Comparison of ENCODE assay signal across 11 cellular contexts in the genomic region with DNA sequence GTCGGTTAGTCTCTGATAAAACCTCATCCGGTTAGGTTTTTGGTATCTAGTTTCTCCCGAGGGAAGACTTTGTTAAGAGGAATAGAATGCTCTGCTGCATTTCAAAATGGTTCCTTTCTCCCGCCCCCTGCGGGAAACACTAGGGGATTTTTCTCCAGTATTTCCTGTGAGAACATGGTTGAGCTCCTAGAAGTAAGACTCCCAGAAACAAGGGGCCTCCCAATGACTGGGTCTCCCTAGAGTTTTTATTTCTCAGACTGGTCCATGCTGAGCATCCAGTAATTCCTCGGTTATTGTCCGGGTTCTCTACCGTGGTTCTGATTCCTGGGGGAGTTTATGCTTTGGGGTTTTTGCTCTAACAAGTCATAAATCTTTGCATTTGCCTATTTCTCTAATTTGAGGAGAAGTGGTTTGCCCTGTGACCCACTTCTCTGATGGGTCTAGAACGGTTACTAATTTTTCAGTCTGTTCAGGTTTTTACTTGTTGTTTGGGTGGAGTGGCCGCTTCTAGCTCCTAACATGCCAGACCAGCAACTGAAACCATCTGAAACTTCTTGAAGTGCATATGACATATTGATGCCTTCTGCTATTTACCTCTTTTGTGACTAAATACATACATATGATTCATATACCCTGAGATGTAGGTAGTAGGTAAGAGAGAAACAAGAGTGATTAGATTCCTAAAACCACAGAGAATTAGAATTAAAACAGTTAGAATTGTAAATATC. TPM values are rescaled to one million over a fixed set of nuclear protein-coding genes. Genes with fewer than 3 reads are reported as not detected.
A peak's percentile ranks its signal among the peaks of the same experiment; 100 is the strongest.
DNase-seq lines count a peak whose midpoint lies in the region; ATAC-seq, FAIRE-seq and TF ChIP-seq lines count a peak whose summit lies in the region.
"Had no signal": no experiment of that assay in that cellular context is flagged by ENCODE, and none has a peak within 500 bp of the region (broad histone marks: within the 10 kb centered on the region; RNA-seq: fewer than 3 reads in every experiment).

No MANE protein-coding gene starts in this region.

- 0 out of 2 replicates have a peak overlapping the region, but pooled peaks have one; percentile 35 for H3K4me2 ChIP-seq in K562 (ENCODE audit: insufficient read depth, low read length)

- H3K79me2 ChIP-seq in K562 (ENCODE audit: control insufficient read depth, insufficient read depth, low read length), result no peaks in the 10 kb centered on the region

- WGBS in K562 (ENCODE audit: insufficient coverage, low coverage, missing lambda C conversion rate), result 19% methylated on average over 10 of the region's 10 CpGs

- H3K27me3 ChIP-seq in K562 (ENCODE audit: control insufficient read depth in 2 of 2, insufficient read depth in 2 of 2, low read length in 2 of 2), result no peaks in the 10 kb centered on the region
- H3K27me3 ChIP-seq: spleen had no signal

- TF ChIP-seq EP300 in K562 (IDR thresholded peaks at IDR 0.05; ENCODE audit: low read length), result no peak

- no peak for TF ChIP-seq RAD21 in K562 (CRISPR knock-in tag; conservative IDR thresholded peaks at IDR 0.05 in 1 of 2, IDR thresholded peaks at IDR 0.05 in 1 of 2)

- DNase-seq in GM13977 (ENCODE audit: low spot score), result peak; percentile 39
- DNase-seq in K562 (ENCODE audit: extremely low read depth in 1 of 4, low spot score in 3 of 4), result no peak
- DNase-seq in NCI-H748 treated with DMSO at 0.1 percent for 48 hours (lab: John Stamatoyannopoulos, UW), result no peak
- DNase-seq in DMS 273 treated with DMSO at 0.1 percent for 48 hours (lab: John Stamatoyannopoulos, UW), result no peak
- no peak for DNase-seq in stimulated activated CD4-positive, alpha-beta T cell treated with anti-CD3 and anti-CD28 coated beads, Interleukin-4, amount 100 ng/mL, for 4 hours
- DNase-seq: NCI-H187, spleen had no signal

- H3K27ac ChIP-seq in K562 (ENCODE audit: extremely low read depth, low read depth, low read length), result no peak overlapping the region
- H3K27ac ChIP-seq: spleen had no signal

- CTCF ChIA-PET in K562 (lab: Yijun Ruan, JAX; ENCODE audit: low intra/inter-chr PET ratio), result interaction anchor here (0.6 to 3.9 kb wide), 7 partner anchors 35 to 258 kb away, joined by 3 to 45 read pairs (median 4); partner anchors contain the start of gene MUCL1

- peak overlapping the region; percentile 78 for H2AFZ ChIP-seq in K562 (ENCODE audit: low read depth, low read length)

- no peaks in the 10 kb centered on the region for H3K9me3 ChIP-seq in K562 (replicated peaks; ENCODE audit: control insufficient read depth, insufficient read depth, low read depth, low read length)
- H3K9me3 ChIP-seq: spleen had no signal

- 0 out of 5 replicates have a peak, but pooled peaks cover 0 to 2% of the 10 kb centered on the region in 2 experiments for H3K4me1 ChIP-seq in K562 (replicated peaks in 1 of 2; ENCODE audit: control insufficient read depth in 2 of 2, insufficient read depth in 2 of 2, low read length in 2 of 2)

- in situ Hi-C loops in GM13977 (cut with MboI; ENCODE audit: low pct_unique_long_range_greater_than_20kb, low sequenced_read_pairs, unreplicated experiment) (loop anchor here (25.0 kb wide), 1 partner anchor 222 kb away; no protein-coding TSS in a partner anchor), K562 (cut with MboI) (loop anchor here (5.0 kb wide), 2 partner anchors 112 to 212 kb away; no protein-coding TSS in a partner anchor)

- peak; percentile 70 for FAIRE-seq in K562 (lab: Jason Lieb, UNC)

- POLR2A ChIA-PET in K562 (lab: Yijun Ruan, JAX), result interaction anchor here (0.6 kb wide), 2 partner anchors 314 to 1028 kb away, joined by 3 to 4 read pairs; no protein-coding TSS in a partner anchor

- ATAC-seq in GM19455 (IDR thresholded peaks at IDR 0.05; ENCODE audit: unreplicated experiment), result peak; percentile 77
- ATAC-seq in HG03196 (IDR thresholded peaks at IDR 0.05; ENCODE audit: unreplicated experiment), result peak; percentile 45
- ATAC-seq in K562, result no peak
- no peak for ATAC-seq in GM21367 (IDR thresholded peaks at IDR 0.05; ENCODE audit: unreplicated experiment)

- intact Hi-C loops in K562 (cut with micrococcal nuclease), result loop anchor here (2.0 to 10.0 kb wide), 4 partner anchors 201 to 355 kb away; no protein-coding TSS in a partner anchor

- no peak for TF ChIP-seq POLR2A in K562 (conservative IDR thresholded peaks at IDR 0.05)

- no TSS peak for BruUV-seq in K562 (replicated peaks; lab: Mats Ljungman, UMichigan)

- H3K9ac ChIP-seq in K562 (ENCODE audit: insufficient read depth in 1 of 2, low read depth in 2 of 2, low read length in 2 of 2), result no peak overlapping the region

- no peaks in the 10 kb centered on the region for H4K20me1 ChIP-seq in K562 (replicated peaks; ENCODE audit: control insufficient read depth, insufficient read depth, low read length)

- no peak for TF ChIP-seq CTCF in GM13977 (IDR thresholded peaks at IDR 0.05; ENCODE audit: extremely low read depth, insufficient read depth, missing control alignments)
- TF ChIP-seq CTCF in K562 (IDR thresholded peaks at IDR 0.05 in 2 of 3, conservative IDR thresholded peaks at IDR 0.05 in 1 of 3; ENCODE audit: insufficient read depth in 2 of 3, low read depth in 1 of 3, low read length in 3 of 3), result no peak

- H3K9me1 ChIP-seq in K562 (ENCODE audit: control insufficient read depth, insufficient read depth, low read length), result no peaks in the 10 kb centered on the region

- no peaks in the 10 kb centered on the region for H3K36me3 ChIP-seq in K562 (ENCODE audit: control insufficient read depth, insufficient read depth, low read length)

- no peak overlapping the region for H3K4me3 ChIP-seq in K562
- H3K4me3 ChIP-seq: lung, spleen had no signal

TF ChIP-seq in K562, 482 proteins besides CTCF, POLR2A, EP300 and RAD21:
- peak; percentile 28; the same call in 1 of the 2 replicates for TF ChIP-seq GABPA (tag; conservative IDR thresholded peaks at IDR 0.05; ENCODE audit: low read depth)
- TF ChIP-seq NFIC (IDR thresholded peaks at IDR 0.05), result no peak
- peak in 1 of 3 experiments; percentile 35 for TF ChIP-seq YY1 (IDR thresholded peaks at IDR 0.05; ENCODE audit: borderline replicate concordance in 1 of 3, control insufficient read depth in 1 of 3, extremely low read depth in 1 of 3, insufficient read depth in 3 of 3, insufficient read length in 1 of 3, insufficient replicate concordance in 2 of 3, low read depth in 1 of 3, low read length in 2 of 3)
- TF ChIP-seq HCFC1 (IDR thresholded peaks at IDR 0.05; ENCODE audit: low read depth, low read length), result no peak
- TF ChIP-seq VEZF1 (CRISPR knock-in tag; IDR thresholded peaks at IDR 0.05), result no peak
- no peak for TF ChIP-seq FOXA3 (CRISPR knock-in tag; conservative IDR thresholded peaks at IDR 0.05 in 1 of 2, IDR thresholded peaks at IDR 0.05 in 1 of 2)
- TF ChIP-seq ZNF239 (CRISPR knock-in tag; IDR thresholded peaks at IDR 0.05), result no peak

RNA-seq across cellular contexts. Expression of gene TESPA1, which starts 25.1 kb away (rescaled TPM):
- 1.1 and 1.4 TPM in 2 replicates for total RNA-seq in K562 (2011; cell fraction: chromatin; rRNA removed; ENCODE audit: low replicate concordance)
- total RNA-seq in K562 (2011; cell fraction: nucleolus; rRNA removed), result 1.0 and 1.6 TPM in 2 replicates
- total RNA-seq in K562 (2011; cell fraction: nucleoplasm; rRNA removed), result 0.15 and 0.59 TPM in 2 replicates
- 2.7 and 2.8 TPM in 2 replicates for total RNA-seq in K562 (2014; rRNA removed)
- 3.5 and 4.4 TPM in 2 replicates for total RNA-seq in K562 (2014; rRNA removed; fragmentation: Illumina TruSeq; extraction: Trizol)
- total RNA-seq in K562 (2015; rRNA removed; fragmentation: Illumina TruSeq; extraction: Trizol), result 6.4 and 6.6 TPM in 2 replicates
- 2.4 and 3.8 TPM in 2 replicates for total RNA-seq in K562 (2021)
- 0.72 and 2.7 TPM in 2 replicates for polyA plus RNA-seq in K562 (2011; rRNA removed)
- 0.45 and 1.7 TPM in 2 replicates for polyA plus RNA-seq in K562 (2011; cell fraction: cytosol; rRNA removed)
- 1.8 and 7.2 TPM in 2 replicates for polyA plus RNA-seq in K562 (2011; cell fraction: nucleus; rRNA removed)
- 6.1 and 17.9 TPM in 2 replicates for polyA plus RNA-seq in K562 (2012)
- 6.3 and 7.1 TPM in 2 replicates for polyA plus RNA-seq in K562 (2014; fragmentation: Illumina TruSeq; extraction: Trizol)
- 1 to 10 TPM; 1.3 to 1.5 TPM for polyA plus RNA-seq in K562 (2014; fragmentation: Nextera tagmentation; extraction: Ambion mirVana)
- 2.1 and 3.3 TPM in 2 replicates for polyA plus RNA-seq in K562 (2014; rRNA removed)
- polyA minus RNA-seq in K562 (2011; rRNA and poly(A)+ RNA removed), result 0.84 and 1.7 TPM in 2 replicates
- 5.1 TPM in 1 of 2 replicates, not detected in the other for polyA minus RNA-seq in K562 (2011; cell fraction: cytosol; rRNA and poly(A)+ RNA removed)
- 0.67 and 4.9 TPM in 2 replicates for polyA minus RNA-seq in K562 (2011; cell fraction: nucleus; rRNA and poly(A)+ RNA removed)

Comparison
In these comparisons a context has a peak if more than half of its experiments do, and no peak if none do; other contexts are left out.
1. ATAC-seq: peak in GM19455 (single experiment) and HG03196 (single experiment); none in K562 (single experiment) and GM21367 (single experiment).